19 cellular contexts compared by ENCODE assay signal in the genomic region with DNA sequence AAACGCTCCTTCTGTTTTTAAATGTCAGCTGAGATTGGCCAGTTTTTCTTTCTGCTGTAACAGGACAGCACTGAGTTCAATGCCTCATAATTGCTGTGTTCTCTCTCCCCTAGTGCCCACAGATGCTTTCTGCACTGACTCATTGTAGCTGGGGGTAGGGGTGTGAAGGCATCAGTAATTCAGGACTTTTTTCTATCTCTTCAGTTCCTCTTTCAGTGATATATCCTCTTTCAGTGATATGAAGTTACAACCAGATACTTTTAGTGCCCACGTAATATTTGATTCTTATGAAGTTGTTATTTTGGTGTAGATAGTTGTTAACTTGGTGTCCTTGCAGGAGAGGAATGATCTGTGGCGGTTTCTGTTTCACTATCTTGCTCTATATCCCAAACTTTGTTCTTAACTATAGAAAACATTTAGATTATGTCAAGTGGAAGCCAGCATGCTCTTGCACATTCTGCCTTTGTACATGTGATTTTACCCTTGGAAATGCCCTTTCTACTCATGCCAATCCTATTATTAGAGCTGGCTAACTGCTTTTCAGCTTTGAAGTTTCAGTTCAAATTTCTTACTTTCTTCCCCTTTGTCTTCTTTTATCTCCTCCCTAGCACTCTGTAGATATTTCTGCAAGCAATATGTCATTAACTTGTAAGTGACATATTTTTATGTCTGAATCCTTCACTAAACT.
DNase-seq lines count a peak whose midpoint lies in the region; ATAC-seq and FAIRE-seq lines count a peak whose summit lies in the region.
"Had no signal": no experiment of that assay in that cellular context is flagged by ENCODE, and none has a peak within 500 bp of the region (broad histone marks: within the 10 kb centered on the region; RNA-seq: fewer than 3 reads in every experiment).

No MANE protein-coding gene starts in this region.

- in situ Hi-C loops in KBM-7 (cut with MboI; ENCODE audit: low pct_unique_long_range_greater_than_20kb, low sequenced_read_pairs), result no loop called here

- no peaks in the 10 kb centered on the region for H3K4me1 Mint-ChIP-seq in activated T-cell treated with anti-CD3 and anti-CD28 coated beads, Interleukin-2, amount 50 U/mL, for 72 hours (ENCODE audit: low read depth)
- H3K4me1 Mint-ChIP-seq: neural crest cell had no signal

- H3K27me3 Mint-ChIP-seq in activated T-cell treated with anti-CD3 and anti-CD28 coated beads, Interleukin-2, amount 50 U/mL, for 72 hours (ENCODE audit: low read depth), result no peaks in the 10 kb centered on the region
- H3K27me3 Mint-ChIP-seq: activated CD4-positive, alpha-beta memory T cell treated with anti-CD3 and anti-CD28 coated beads for 36 hours had no signal

- intact Hi-C loops in left ventricle myocardium superior (cut with micrococcal nuclease), result no loop called here

- H3K27ac Mint-ChIP-seq in activated T-cell treated with anti-CD3 and anti-CD28 coated beads, Interleukin-2, amount 50 U/mL, for 72 hours, result no peak overlapping the region
- H3K27ac Mint-ChIP-seq: activated CD4-positive, alpha-beta memory T cell treated with anti-CD3 and anti-CD28 coated beads for 36 hours had no signal

- DNase-seq in left ventricle myocardium superior (no peak), KBM-7 (no peak), frontal cortex (ENCODE audit: low spot score in 2 of 2) (no peak)
- no peak for DNase-seq in activated T-cell treated with anti-CD3 and anti-CD28 coated beads, Interleukin-2, amount 50 U/mL, for 72 hours
- DNase-seq: activated CD4-positive, alpha-beta memory T cell treated with anti-CD3 and anti-CD28 coated beads for 36 hours; adrenal gland; GF-D8; NCI-H1930; NCI-H526; Peyer's patch; retina; stimulated activated CD4-positive, alpha-beta T cell treated with anti-CD3 and anti-CD28 coated beads, Interleukin-1b, Interleukin-23, amount 100 ng/mL, for 48 hours had no signal

- H3K36me3 Mint-ChIP-seq in activated T-cell treated with anti-CD3 and anti-CD28 coated beads, Interleukin-2, amount 50 U/mL, for 72 hours (ENCODE audit: insufficient read depth in 2 of 2), result peaks cover 0 to 1% of the 10 kb centered on the region in 2 donors
- H3K36me3 Mint-ChIP-seq: activated CD4-positive, alpha-beta memory T cell treated with anti-CD3 and anti-CD28 coated beads for 36 hours had no signal

- H3K9me3 Mint-ChIP-seq in activated T-cell treated with anti-CD3 and anti-CD28 coated beads, Interleukin-2, amount 50 U/mL, for 72 hours, result peaks cover 3 to 4% of the 10 kb centered on the region in 2 donors
- H3K9me3 Mint-ChIP-seq: activated CD4-positive, alpha-beta memory T cell treated with anti-CD3 and anti-CD28 coated beads for 36 hours had no signal

- peak; percentile 54 for ATAC-seq in GM18499 (IDR thresholded peaks at IDR 0.05; ENCODE audit: insufficient read depth, unreplicated experiment)
- ATAC-seq in GM21526 (IDR thresholded peaks at IDR 0.05; ENCODE audit: low FRiP score, unreplicated experiment), result peak; percentile 70
- peak; percentile 60 for ATAC-seq in HG03095 (IDR thresholded peaks at IDR 0.05; ENCODE audit: unreplicated experiment)
- ATAC-seq in left ventricle myocardium superior, result peak; percentile 61
- no peak for ATAC-seq in HG03280 (IDR thresholded peaks at IDR 0.05; ENCODE audit: unreplicated experiment)
- no peak for ATAC-seq in activated T-cell treated with anti-CD3 and anti-CD28 coated beads, Interleukin-2, amount 50 U/mL, for 72 hours (replicated peaks in 1 of 2)

- no peak for FAIRE-seq in frontal cortex (lab: Jason Lieb, UNC)
- FAIRE-seq: D721Med, HTR-8/SVneo had no signal

- no peak overlapping the region for H3K4me3 Mint-ChIP-seq in activated T-cell treated with anti-CD3 and anti-CD28 coated beads, Interleukin-2, amount 50 U/mL, for 72 hours
- H3K4me3 Mint-ChIP-seq: activated CD4-positive, alpha-beta memory T cell treated with anti-CD3 and anti-CD28 coated beads for 36 hours; neural crest cell had no signal

Comparison
In these comparisons a context has a peak if more than half of its experiments do, and no peak if none do; other contexts are left out.
1. ATAC-seq: peak in GM18499 (single experiment), GM21526 (single experiment), HG03095 (single experiment) and left ventricle myocardium superior (single experiment); none in HG03280 (single experiment) and activated T-cell treated with anti-CD3 and anti-CD28 coated beads, Interleukin-2, amount 50 U/mL, for 72 hours (0 of 2).